2 cellular contexts compared by ENCODE assay signal in genomic region chr19:44905437-44906160, GRCh38.
A peak's percentile ranks its signal among the peaks of the same experiment; 100 is the strongest.
TF ChIP-seq lines count a peak whose summit lies in the region.

TSS of gene APOE (plus strand) at chr19:44905796. CDS start at chr19:44906625, 829 bp downstream.

TF ChIP-seq in IMR-90, 13 proteins besides CTCF, POLR2A, EP300 and RAD21:
- TF ChIP-seq NFE2L2 (IDR thresholded peaks at IDR 0.05; ENCODE audit: low read depth, low read length) (no peak), BHLHE40 (IDR thresholded peaks at IDR 0.05; ENCODE audit: low read depth, low read length) (no peak), FOS (IDR thresholded peaks at IDR 0.05; ENCODE audit: low read depth, low read length) (no peak), SMC3 (IDR thresholded peaks at IDR 0.05; ENCODE audit: low read depth, low read length) (no peak), CEBPB (IDR thresholded peaks at IDR 0.05; ENCODE audit: low read depth, low read length) (no peak), MXI1 (IDR thresholded peaks at IDR 0.05; ENCODE audit: borderline replicate concordance, low read depth, low read length) (no peak), RCOR1 (IDR thresholded peaks at IDR 0.05; ENCODE audit: insufficient replicate concordance, low read length) (no peak), CHD1 (IDR thresholded peaks at IDR 0.05; ENCODE audit: low read depth, low read length) (no peak), MAFK (IDR thresholded peaks at IDR 0.05; ENCODE audit: low read depth, low read length) (no peak), RFX5 (IDR thresholded peaks at IDR 0.05; ENCODE audit: low read depth, low read length) (no peak), MAZ (IDR thresholded peaks at IDR 0.05; ENCODE audit: borderline replicate concordance, low read depth, low read length) (no peak), USF2 (IDR thresholded peaks at IDR 0.05; ENCODE audit: low read depth, low read length) (no peak), ELK1 (IDR thresholded peaks at IDR 0.05; ENCODE audit: borderline replicate concordance, low read depth, low read length) (no peak)

TF ChIP-seq in GM12878, 131 proteins besides CTCF, POLR2A, EP300 and RAD21:
- TF ChIP-seq TCF7 (IDR thresholded peaks at IDR 0.05; ENCODE audit: borderline replicate concordance): 0 out of 2 replicates have a peak, but pooled peaks have one; percentile 10
- no peak for TF ChIP-seq ZBTB4 (CRISPR knock-in tag; IDR thresholded peaks at IDR 0.05)
